ENCODE assay signal across 11 cellular contexts in genomic region chr7:74032191-74032490, GRCh38. TPM values are rescaled to one million over a fixed set of nuclear protein-coding genes. Genes with fewer than 3 reads are reported as not detected.
A peak's percentile ranks its signal among the peaks of the same experiment; 100 is the strongest.
DNase-seq lines count a peak whose midpoint lies in the region; TF ChIP-seq lines count a peak whose summit lies in the region.
"Had no signal": no experiment of that assay in that cellular context is flagged by ENCODE, and none has a peak within 500 bp of the region (broad histone marks: within the 10 kb centered on the region; RNA-seq: fewer than 3 reads in every experiment).

No MANE protein-coding gene starts in this region.

- DNase-seq in ELF-1 (ENCODE audit: low read depth, low spot score), result peak; percentile 40
- DNase-seq in ascending aorta (ENCODE audit: low spot score in 2 of 2), result peak in 1 of 2 donors; percentile 87
- peak; percentile 50 for DNase-seq in left ventricle myocardium inferior
- DNase-seq in neuronal stem cell (ENCODE audit: low spot score), result no peak
- no peak for DNase-seq in DMS114 treated with DMSO at 0.1 percent for 48 hours (lab: John Stamatoyannopoulos, UW; ENCODE audit: unreplicated experiment)
- DNase-seq in ecto neural progenitor cell (ENCODE audit: low spot score), result no peak
- no peak for DNase-seq in HuH-7.5 (ENCODE audit: low spot score)
- DNase-seq: GF-D8 had no signal

- H2AK5ac ChIP-seq in neuronal stem cell (ENCODE audit: low read depth, low read length), result no peak overlapping the region

- H3K18ac ChIP-seq in neuronal stem cell (ENCODE audit: low read length), result no peak overlapping the region

- H2BK12ac ChIP-seq in neuronal stem cell (ENCODE audit: low read length), result no peak overlapping the region

- H2BK15ac ChIP-seq in neuronal stem cell (ENCODE audit: low read length), result no peak overlapping the region

- H3K23ac ChIP-seq in neuronal stem cell (ENCODE audit: low read depth, low read length, poor library complexity), result no peak overlapping the region

- H3K9ac ChIP-seq in skeletal muscle satellite cell (ENCODE audit: low read depth, low read length), result peak overlapping the region; percentile 7
- H3K9ac ChIP-seq in neuronal stem cell (ENCODE audit: low read depth, low read length, poor library complexity), result no peak overlapping the region

- no peak overlapping the region for H2AFZ ChIP-seq in neuronal stem cell (ENCODE audit: low read length)

- intact Hi-C loops in ascending aorta (cut with DNase I), result no loop called here
- intact Hi-C loops in left ventricle myocardium inferior (cut with micrococcal nuclease), result no loop called here

- H3K4me3 ChIP-seq in ascending aorta (peak overlapping the region; percentile 75 to 83), left ventricle myocardium inferior (peak overlapping the region; percentile 74), skeletal muscle satellite cell (ENCODE audit: low read length) (no peak overlapping the region), neuronal stem cell (ENCODE audit: low read length in 2 of 2) (no peak overlapping the region)
- H3K4me3 ChIP-seq: K562, SJSA1 had no signal

- H4K91ac ChIP-seq in neuronal stem cell (ENCODE audit: low read depth, low read length, poor library complexity), result no peak overlapping the region

- H3K27me3 ChIP-seq in ascending aorta (no peaks in the 10 kb centered on the region), left ventricle myocardium inferior (ENCODE audit: low read depth) (peaks cover 26% of the 10 kb centered on the region), skeletal muscle satellite cell (ENCODE audit: control insufficient read depth, insufficient read depth, low read length) (peaks cover 17% of the 10 kb centered on the region), neuronal stem cell (ENCODE audit: control insufficient read depth in 3 of 3, insufficient read depth in 3 of 3, low read depth in 1 of 3, low read length in 3 of 3) (peaks cover 0 to 52% (median 4%) of the 10 kb centered on the region in 3 experiments)
- H3K27me3 ChIP-seq: SJSA1 had no signal

- H3K36me3 ChIP-seq in ascending aorta (peaks cover 45% of the 10 kb centered on the region in 2 donors), left ventricle myocardium inferior (peaks cover 8% of the 10 kb centered on the region), skeletal muscle satellite cell (ENCODE audit: insufficient read depth, low read length) (no peaks in the 10 kb centered on the region), neuronal stem cell (replicated peaks in 1 of 2; ENCODE audit: control insufficient read depth in 2 of 2, insufficient read depth in 2 of 2, low read length in 2 of 2) (no peaks in the 10 kb centered on the region)
- H3K36me3 ChIP-seq: SJSA1 had no signal

- H4K8ac ChIP-seq in neuronal stem cell (ENCODE audit: low read depth, low read length), result no peak overlapping the region

- no CpG with 5 or more reads among the region's 8 CpGs for WGBS in neuronal stem cell (ENCODE audit: extremely low coverage in 2 of 2, insufficient read length in 2 of 2, insufficient replicate concordance in 1 of 2), 2 donors

- H3K14ac ChIP-seq in neuronal stem cell (ENCODE audit: low read length), result no peak overlapping the region

- no peak overlapping the region for H3K4ac ChIP-seq in neuronal stem cell (ENCODE audit: low read length)

- H3K9me3 ChIP-seq in ascending aorta, result no peaks in the 10 kb centered on the region
- no peaks in the 10 kb centered on the region for H3K9me3 ChIP-seq in left ventricle myocardium inferior (replicated peaks)
- no peaks in the 10 kb centered on the region for H3K9me3 ChIP-seq in skeletal muscle satellite cell (replicated peaks; ENCODE audit: low read length)
- no peaks in the 10 kb centered on the region for H3K9me3 ChIP-seq in neuronal stem cell (replicated peaks in 1 of 2; ENCODE audit: control insufficient read depth in 2 of 2, insufficient read depth in 1 of 2, low read depth in 1 of 2, low read length in 2 of 2)
- H3K9me3 ChIP-seq: SJSA1 had no signal

- H2BK120ac ChIP-seq in neuronal stem cell (ENCODE audit: low read depth, low read length), result no peak overlapping the region

- H3K4me1 ChIP-seq in ascending aorta (peaks cover 30 to 51% of the 10 kb centered on the region in 2 donors), left ventricle myocardium inferior (peaks cover 76% of the 10 kb centered on the region), skeletal muscle satellite cell (ENCODE audit: control insufficient read depth, insufficient read depth, low read length) (peaks cover 43% of the 10 kb centered on the region), neuronal stem cell (ENCODE audit: control insufficient read depth in 2 of 2, insufficient read depth in 1 of 2, low read depth in 1 of 2, low read length in 2 of 2) (peaks cover 23 to 28% of the 10 kb centered on the region in 2 donors)

- no peak overlapping the region for H2BK5ac ChIP-seq in neuronal stem cell (ENCODE audit: low read length)

- H3K27ac ChIP-seq in ascending aorta (peak overlapping the region; percentile 93 to 98), left ventricle myocardium inferior (replicated peaks) (peak overlapping the region; percentile 88), neuronal stem cell (replicated peaks; ENCODE audit: low read length) (no peak overlapping the region)
- H3K27ac ChIP-seq: SJSA1 had no signal

- no peak for TF ChIP-seq CTCF in ascending aorta (IDR thresholded peaks at IDR 0.05)
- no peak for TF ChIP-seq CTCF in left ventricle myocardium inferior (IDR thresholded peaks at IDR 0.05; ENCODE audit: borderline replicate concordance)

- no peaks in the 10 kb centered on the region for H3K79me1 ChIP-seq in neuronal stem cell (ENCODE audit: low read depth, low read length)

- H3K4me2 ChIP-seq in skeletal muscle satellite cell (ENCODE audit: low read length), result peak overlapping the region; percentile 14
- H3K4me2 ChIP-seq in neuronal stem cell (ENCODE audit: insufficient read depth, low read length, poor library complexity, severe bottlenecking), result no peak overlapping the region

RNA-seq across cellular contexts. Expression of gene ELN, which starts 4.2 kb away (rescaled TPM):
- total RNA-seq in ascending aorta (395 TPM), left ventricle myocardium inferior (51.6 TPM)
- 4.6 and 58.8 TPM in 2 replicates for total RNA-seq in skeletal muscle satellite cell (2012; rRNA removed)
- polyA plus RNA-seq in neuronal stem cell (2013, experiment 1 of 2), result 2.9 TPM
- polyA plus RNA-seq in neuronal stem cell (2013, experiment 2 of 2), result 3.1 TPM
- total RNA-seq: SJSA1 had no signal
- polyA plus RNA-seq: K562 had no signal

RNA-seq across cellular contexts. Expression of gene LIMK1, which starts 51.5 kb away (rescaled TPM):
- total RNA-seq in ascending aorta (30.0 TPM), left ventricle myocardium inferior (10.1 TPM)
- total RNA-seq in skeletal muscle satellite cell (2012; rRNA removed), result 51.3 and 54.0 TPM in 2 replicates
- polyA plus RNA-seq in neuronal stem cell (2013, experiment 1 of 2), result 62.3 TPM
- 60.7 TPM for polyA plus RNA-seq in neuronal stem cell (2013, experiment 2 of 2)

Comparison
In these comparisons a context has a peak if more than half of its experiments do, and no peak if none do; other contexts are left out.
1. DNase-seq: peak in ELF-1 (single experiment) and left ventricle myocardium inferior (single experiment); none in neuronal stem cell (single experiment), DMS114 treated with DMSO at 0.1 percent for 48 hours (single experiment), ecto neural progenitor cell (single experiment) and HuH-7.5 (single experiment).
2. H3K4me3 ChIP-seq: peak in ascending aorta (2 of 2) and left ventricle myocardium inferior (single experiment); none in skeletal muscle satellite cell (single experiment) and neuronal stem cell (0 of 2).